8 cellular contexts compared by ENCODE assay signal in genomic region chr1:101308935-101309333, GRCh38.
DNase-seq lines count a peak whose midpoint lies in the region; ATAC-seq, FAIRE-seq and TF ChIP-seq lines count a peak whose summit lies in the region.

No MANE protein-coding gene starts in this region.

- H3K4me1 ChIP-seq in SK-N-SH (ENCODE audit: control insufficient read depth in 1 of 2, insufficient read depth in 2 of 2, low read depth in 1 of 2, low read length in 1 of 2), result no peaks in the 10 kb centered on the region; a peak in 1 of 4 replicates
- H3K4me1 ChIP-seq in GM12878 (ENCODE audit: control insufficient read depth, insufficient read depth, low read length), result peaks cover 49% of the 10 kb centered on the region
- H3K4me1 ChIP-seq in osteoblast (ENCODE audit: insufficient read depth, low read length), result peaks cover 7% of the 10 kb centered on the region

- no peaks in the 10 kb centered on the region for H3K27me3 ChIP-seq in SK-N-SH (ENCODE audit: insufficient read depth)
- no peaks in the 10 kb centered on the region for H3K27me3 ChIP-seq in GM12878 (replicated peaks in 1 of 2; ENCODE audit: control insufficient read depth in 2 of 2, insufficient read depth in 2 of 2, low read length in 1 of 2)
- peaks cover 44% of the 10 kb centered on the region for H3K27me3 ChIP-seq in osteoblast (ENCODE audit: insufficient read depth, low read length)

- intact Hi-C loops in GM12878 (cut with micrococcal nuclease; ENCODE audit: unreplicated experiment), result loop anchor here (1.0 to 5.0 kb wide), 8 partner anchors 16 to 258 kb away; no protein-coding TSS in a partner anchor

- RAD21 ChIA-PET in GM12878 (lab: Charles Lee; ENCODE audit: unreplicated experiment), result interaction anchor here (0.7 to 14.6 kb wide), 33 partner anchors 8 to 414 kb away, joined by 3 to 308 read pairs (median 8); partner anchors contain the start of gene EXTL2

- H3K9ac ChIP-seq in SK-N-SH (no peak overlapping the region), GM12878 (ENCODE audit: control insufficient read depth, insufficient read depth, low read length) (peak overlapping the region; percentile 80)

- no peak for TF ChIP-seq CTCF in SK-N-SH (IDR thresholded peaks at IDR 0.05)
- no peak for TF ChIP-seq CTCF in GM12878 (IDR thresholded peaks at IDR 0.05 in 2 of 3, conservative IDR thresholded peaks at IDR 0.05 in 1 of 3; ENCODE audit: control insufficient read depth in 2 of 3, extremely low read depth in 1 of 3, insufficient read depth in 1 of 3, low read depth in 3 of 3, low read length in 3 of 3)
- TF ChIP-seq CTCF in osteoblast (IDR thresholded peaks at IDR 0.05; ENCODE audit: extremely low read depth, low read depth, low read length), result no peak

- in situ Hi-C loops in GM12878 (cut with MboI), result loop anchor here (5.0 kb wide), 1 partner anchor 128 kb away; no protein-coding TSS in a partner anchor

- DNase-seq in SK-N-SH (no peak), GM12878 (ENCODE audit: low read depth, low spot score) (no peak), osteoblast (ENCODE audit: insufficient read length, low spot score, missing footprints) (no peak)

- peak; percentile 44; the same call in 1 of the 2 replicates for TF ChIP-seq POLR2A in GM12878 (IDR thresholded peaks at IDR 0.05; ENCODE audit: low read depth, low read length)

- WGBS in SK-N-SH (ENCODE audit: low lambda C conversion rate), result 28% methylated on average over 8 of the region's 8 CpGs
- 0% methylated on average over 7 of the region's 8 CpGs for WGBS in GM12878 (ENCODE audit: insufficient coverage, insufficient replicate concordance, low lambda C conversion rate, missing lambda C conversion rate)

- POLR2A ChIA-PET in SK-N-SH (lab: Yijun Ruan, JAX), result no interaction called here
- POLR2A ChIA-PET in GM12878 (lab: Charles Lee), result interaction anchor here (0.7 to 5.1 kb wide), 18 partner anchors 13 to 135 kb away, joined by 3 to 103 read pairs (median 8); no protein-coding TSS in a partner anchor

- TF ChIP-seq EP300 in SK-N-SH (IDR thresholded peaks at IDR 0.05; ENCODE audit: borderline replicate concordance in 1 of 2, low read depth in 1 of 2, low read length in 1 of 2) (no peak), GM12878 (IDR thresholded peaks at IDR 0.05; ENCODE audit: borderline replicate concordance in 1 of 2, control insufficient read depth in 1 of 2, low read depth in 2 of 2, low read length in 2 of 2) (no peak)

- H3K36me3 ChIP-seq in SK-N-SH (replicated peaks in 1 of 2; ENCODE audit: control insufficient read depth in 1 of 2, insufficient read depth in 2 of 2, low read length in 1 of 2), result no peaks in the 10 kb centered on the region
- H3K36me3 ChIP-seq in GM12878 (ENCODE audit: control insufficient read depth in 2 of 2, insufficient read depth in 2 of 2, low read length in 1 of 2), result peaks cover 0 to 3% of the 10 kb centered on the region in 2 experiments; a peak in 1 of 4 replicates
- no peaks in the 10 kb centered on the region for H3K36me3 ChIP-seq in osteoblast (ENCODE audit: insufficient read depth, low read length)

- no peak for TF ChIP-seq RAD21 in SK-N-SH (IDR thresholded peaks at IDR 0.05; ENCODE audit: low read length)
- no peak for TF ChIP-seq RAD21 in GM12878 (IDR thresholded peaks at IDR 0.05; ENCODE audit: insufficient read depth, low read depth, low read length)

- no TSS peak for BruUV-seq in GM12878 (replicated peaks; lab: Mats Ljungman, UMichigan)

- H3K4me2 ChIP-seq in SK-N-SH, result no peak overlapping the region
- H3K4me2 ChIP-seq in GM12878 (ENCODE audit: control insufficient read depth, insufficient read depth), result peak overlapping the region; percentile 96
- peak overlapping the region; percentile 92 for H3K4me2 ChIP-seq in osteoblast (ENCODE audit: insufficient read depth, low read length)

- H3F3A ChIP-seq in SK-N-SH (replicated peaks; ENCODE audit: insufficient read depth), result peaks cover 1% of the 10 kb centered on the region

- CTCF ChIA-PET in SK-N-SH (lab: Yijun Ruan, JAX) (interaction anchor here (0.6 to 3.5 kb wide), 45 partner anchors 9 to 1814 kb away, joined by 3 to 34 read pairs (median 5); no protein-coding TSS in a partner anchor), GM12878 (lab: Yijun Ruan, JAX) (interaction anchor here (0.7 to 12.4 kb wide), 31 partner anchors 9 to 414 kb away, joined by 3 to 228 read pairs (median 7); partner anchors contain the start of gene EXTL2)

- H3K79me2 ChIP-seq in SK-N-SH (ENCODE audit: insufficient read depth) (no peaks in the 10 kb centered on the region), GM12878 (ENCODE audit: control insufficient read depth, insufficient read depth, low read length) (peaks cover 22% of the 10 kb centered on the region), osteoblast (ENCODE audit: insufficient read depth, low read length) (no peaks in the 10 kb centered on the region)

- peak; percentile 18; the same call in 1 of the 3 replicates for ATAC-seq in SK-N-SH treated with all-trans-retinoic acid at 6 μM for 48 hours
- ATAC-seq in HG02943 (IDR thresholded peaks at IDR 0.05; ENCODE audit: low read depth, unreplicated experiment), result peak; percentile 35
- peak; percentile 55 for ATAC-seq in GM12878
- ATAC-seq in GM18868 (IDR thresholded peaks at IDR 0.05; ENCODE audit: unreplicated experiment), result no peak
- no peak for ATAC-seq in HG03571 (IDR thresholded peaks at IDR 0.05; ENCODE audit: unreplicated experiment)
- no peak for ATAC-seq in GM21360 (IDR thresholded peaks at IDR 0.05; ENCODE audit: unreplicated experiment)

- no peak overlapping the region for H2AFZ ChIP-seq in SK-N-SH (ENCODE audit: low read depth)
- no peak overlapping the region for H2AFZ ChIP-seq in GM12878 (ENCODE audit: control insufficient read depth, low read depth, low read length)
- H2AFZ ChIP-seq in osteoblast (ENCODE audit: low read length), result no peak overlapping the region

- H3K9me3 ChIP-seq in SK-N-SH (no peaks in the 10 kb centered on the region), GM12878 (replicated peaks; ENCODE audit: control insufficient read depth, insufficient read depth, low read length) (peaks cover 2% of the 10 kb centered on the region; the same call in 2 of the 3 replicates), osteoblast (ENCODE audit: low read depth, low read length) (no peaks in the 10 kb centered on the region)

- no peaks in the 10 kb centered on the region for H3K9me2 ChIP-seq in SK-N-SH

- FAIRE-seq in GM12878 (lab: Jason Lieb, UNC), result no peak

- no peak overlapping the region for H3K4me3 ChIP-seq in SK-N-SH (ENCODE audit: low read depth in 2 of 2, low read length in 1 of 2)
- peak overlapping the region; percentile 43 for H3K4me3 ChIP-seq in GM12878
- H3K4me3 ChIP-seq in osteoblast (ENCODE audit: insufficient read depth, low read length), result no peak overlapping the region

- H4K20me1 ChIP-seq in SK-N-SH (ENCODE audit: insufficient read depth) (no peaks in the 10 kb centered on the region), GM12878 (ENCODE audit: control insufficient read depth, insufficient read depth) (no peaks in the 10 kb centered on the region), osteoblast (ENCODE audit: insufficient read depth, low read length) (no peaks in the 10 kb centered on the region)

- H3K27ac ChIP-seq in SK-N-SH (ENCODE audit: low read depth in 2 of 2, low read length in 1 of 2) (no peak overlapping the region), GM12878 (ENCODE audit: control insufficient read depth, insufficient read depth) (peak overlapping the region; percentile 93), osteoblast (ENCODE audit: low read depth, low read length) (no peak overlapping the region)

- SMC1A ChIA-PET in GM12878 (lab: Charles Lee; ENCODE audit: uncharacterized antibody, unreplicated experiment), result interaction anchor here (0.7 to 16.8 kb wide), 37 partner anchors 8 to 414 kb away, joined by 3 to 275 read pairs (median 9); partner anchors contain the start of gene EXTL2

TF ChIP-seq in SK-N-SH treated with all-trans-retinoic acid at 6 μM for 48 hours, 23 proteins besides CTCF, POLR2A, EP300 and RAD21:
- TF ChIP-seq OSR1 (CRISPR knock-in tag; IDR thresholded peaks at IDR 0.05) (no peak), GLIS3 (CRISPR knock-in tag; IDR thresholded peaks at IDR 0.05) (no peak), ESRRG (CRISPR knock-in tag; IDR thresholded peaks at IDR 0.05) (no peak), ISL1 (CRISPR knock-in tag; IDR thresholded peaks at IDR 0.05) (no peak), ZFP3 (CRISPR knock-in tag; IDR thresholded peaks at IDR 0.05) (no peak), ZNF8 (CRISPR knock-in tag; IDR thresholded peaks at IDR 0.05) (no peak), PPARA (CRISPR knock-in tag; IDR thresholded peaks at IDR 0.05; ENCODE audit: borderline replicate concordance) (no peak)

TF ChIP-seq in SK-N-SH, 30 proteins besides CTCF, POLR2A, EP300 and RAD21 (continues in another document):
- no peak for TF ChIP-seq RXRA (IDR thresholded peaks at IDR 0.05; ENCODE audit: borderline replicate concordance, low read depth)
- no peak for TF ChIP-seq EZH2phosphoT487 (IDR thresholded peaks at IDR 0.05; ENCODE audit: borderline replicate concordance, low read depth)
- TF ChIP-seq GABPA (IDR thresholded peaks at IDR 0.05; ENCODE audit: low read depth), result no peak
- no peak for TF ChIP-seq NFIC (IDR thresholded peaks at IDR 0.05; ENCODE audit: borderline replicate concordance)
- TF ChIP-seq PBX3 (IDR thresholded peaks at IDR 0.05), result no peak

TF ChIP-seq in GM12878, 131 proteins besides CTCF, POLR2A, EP300 and RAD21 (continues in another document):
- TF ChIP-seq TCF3 (IDR thresholded peaks at IDR 0.05; ENCODE audit: borderline replicate concordance, insufficient read depth, low read depth, low read length), result no peak
- TF ChIP-seq SMAD5 (IDR thresholded peaks at IDR 0.05; ENCODE audit: low read depth), result 0 out of 2 replicates have a peak, but pooled peaks have one; percentile 2

Comparison
In these comparisons a context has a peak if more than half of its experiments do, and no peak if none do; other contexts are left out.
1. ATAC-seq: peak in SK-N-SH treated with all-trans-retinoic acid at 6 μM for 48 hours (single experiment), HG02943 (single experiment) and GM12878 (single experiment); none in GM18868 (single experiment), HG03571 (single experiment) and GM21360 (single experiment).